Comparison of ENCODE assay signal across 8 cellular contexts in genomic region chr2:238288650-238289573, GRCh38. TPM values are rescaled to one million over a fixed set of nuclear protein-coding genes. Genes with fewer than 3 reads are reported as not detected.
DNase-seq lines count a peak whose midpoint lies in the region; ATAC-seq lines count a peak whose summit lies in the region.

No MANE protein-coding gene starts in this region.

- peak overlapping the region; percentile 75 for H3K4me3 ChIP-seq in GM23248

- H3K9me3 Mint-ChIP-seq in activated T-helper 17 cell treated with anti-CD3 and anti-CD28 coated beads, Interleukin-2, amount 50 U/mL, for 72 hours, result no peaks in the 10 kb centered on the region
- H3K9me3 Mint-ChIP-seq in natural killer cell treated with Interleukin-12 subunit alpha and Interleukin-12 subunit beta and Interleukin-15 and Interleukin-18, amount 100 ng/mL, for 72 hours, result no peaks in the 10 kb centered on the region

- H3K36me3 ChIP-seq in GM23248 (ENCODE audit: low read depth), result no peaks in the 10 kb centered on the region

- ATAC-seq in activated T-helper 17 cell treated with anti-CD3 and anti-CD28 coated beads, Interleukin-2, amount 50 U/mL, for 72 hours (replicated peaks), result peak; percentile 86
- peak; percentile 93 to 95 for ATAC-seq in natural killer cell treated with Interleukin-12 subunit alpha and Interleukin-12 subunit beta and Interleukin-15 and Interleukin-18, amount 100 ng/mL, for 72 hours
- ATAC-seq in stimulated activated naive CD8-positive, alpha-beta T cell treated with anti-CD3 and anti-CD28 coated beads, Interleukin-15, Interleukin-2, amounts not matched to agents 100 U/mL and 50 U/mL, for 24 hours, result peak; percentile 85

- DNase-seq in EH (ENCODE audit: low read depth) (peak; percentile 99), GM23248 (peak; percentile 98), Kasumi-1 (lab: John Stamatoyannopoulos, UW) (peak; percentile 75 to 88), RKO (ENCODE audit: low spot score) (peak; percentile 98), fibroblast of peridontal ligament (ENCODE audit: extremely low read depth) (peak; percentile 96)
- peak; percentile 99 for DNase-seq in natural killer cell treated with Interleukin-12 subunit alpha and Interleukin-12 subunit beta and Interleukin-15 and Interleukin-18, amount 100 ng/mL, for 72 hours (ENCODE audit: low spot score)
- peak; percentile 97 for DNase-seq in stimulated activated naive CD8-positive, alpha-beta T cell treated with anti-CD3 and anti-CD28 coated beads, Interleukin-15, Interleukin-2, amounts not matched to agents 100 U/mL and 50 U/mL, for 24 hours

- WGBS in GM23248 (ENCODE audit: low coverage in 1 of 2, low lambda C conversion rate in 2 of 2, missing lambda C conversion rate in 2 of 2), 2 experiments, result 0 to 1% methylated on average over 68 to 80 of the region's 108 CpGs

- peaks cover 23% of the 10 kb centered on the region for H3K4me1 ChIP-seq in GM23248 (ENCODE audit: insufficient read depth)

- H3K36me3 Mint-ChIP-seq in activated T-helper 17 cell treated with anti-CD3 and anti-CD28 coated beads, Interleukin-2, amount 50 U/mL, for 72 hours (ENCODE audit: low read depth), result peaks cover 16% of the 10 kb centered on the region
- H3K36me3 Mint-ChIP-seq in natural killer cell treated with Interleukin-12 subunit alpha and Interleukin-12 subunit beta and Interleukin-15 and Interleukin-18, amount 100 ng/mL, for 72 hours, result no peaks in the 10 kb centered on the region

- H2AFZ ChIP-seq in GM23248, result peak overlapping the region; percentile 72

- H4K20me1 ChIP-seq in GM23248 (ENCODE audit: insufficient read depth), result no peaks in the 10 kb centered on the region

- peak overlapping the region; percentile 94 for H3K9ac ChIP-seq in GM23248

- H3K4me1 Mint-ChIP-seq in activated T-helper 17 cell treated with anti-CD3 and anti-CD28 coated beads, Interleukin-2, amount 50 U/mL, for 72 hours, result peaks cover 17% of the 10 kb centered on the region
- peaks cover 31 to 33% of the 10 kb centered on the region in 2 donors for H3K4me1 Mint-ChIP-seq in natural killer cell treated with Interleukin-12 subunit alpha and Interleukin-12 subunit beta and Interleukin-15 and Interleukin-18, amount 100 ng/mL, for 72 hours (ENCODE audit: low read depth in 2 of 2)

- no peaks in the 10 kb centered on the region for H3K27me3 Mint-ChIP-seq in activated T-helper 17 cell treated with anti-CD3 and anti-CD28 coated beads, Interleukin-2, amount 50 U/mL, for 72 hours
- no peaks in the 10 kb centered on the region for H3K27me3 Mint-ChIP-seq in natural killer cell treated with Interleukin-12 subunit alpha and Interleukin-12 subunit beta and Interleukin-15 and Interleukin-18, amount 100 ng/mL, for 72 hours

- H3K4me3 Mint-ChIP-seq in activated T-helper 17 cell treated with anti-CD3 and anti-CD28 coated beads, Interleukin-2, amount 50 U/mL, for 72 hours, result peak overlapping the region; percentile 92
- H3K4me3 Mint-ChIP-seq in natural killer cell treated with Interleukin-12 subunit alpha and Interleukin-12 subunit beta and Interleukin-15 and Interleukin-18, amount 100 ng/mL, for 72 hours, result peak overlapping the region; percentile 93

- H3K4me2 ChIP-seq in GM23248 (ENCODE audit: unreplicated experiment), result peak overlapping the region; percentile 75

- peaks cover 19% of the 10 kb centered on the region for H3K79me2 ChIP-seq in GM23248 (ENCODE audit: insufficient read depth)

- no peaks in the 10 kb centered on the region for H3K27me3 ChIP-seq in GM23248 (replicated peaks; ENCODE audit: insufficient read depth)

- H3F3A ChIP-seq in GM23248 (ENCODE audit: insufficient read depth), result peaks cover 22% of the 10 kb centered on the region

- in situ Hi-C loops in GM23248 (cut with MboI), result no loop called here

- H3K27ac ChIP-seq in GM23248, result peak overlapping the region; percentile 99

- H3K9me3 ChIP-seq in GM23248 (ENCODE audit: low read depth), result no peaks in the 10 kb centered on the region

- H3K27ac Mint-ChIP-seq in activated T-helper 17 cell treated with anti-CD3 and anti-CD28 coated beads, Interleukin-2, amount 50 U/mL, for 72 hours, result peak overlapping the region; percentile 91
- H3K27ac Mint-ChIP-seq in natural killer cell treated with Interleukin-12 subunit alpha and Interleukin-12 subunit beta and Interleukin-15 and Interleukin-18, amount 100 ng/mL, for 72 hours, result peak overlapping the region; percentile 92 to 93

- H3K9me2 ChIP-seq in GM23248 (ENCODE audit: insufficient read depth), result no peaks in the 10 kb centered on the region

RNA-seq across cellular contexts. Expression of gene PER2, which starts 0.5 kb away (rescaled TPM):
- total RNA-seq in GM23248 (2014; rRNA removed; shearing (Covaris generic)), result 2.8 and 6.2 TPM in 2 replicates
- polyA plus RNA-seq in GM23248 (2016; fragmentation: Nextera tagmentation; extraction: Ambion mirVana), result 1.6 and 2.3 TPM in 2 replicates
- total RNA-seq in activated T-helper 17 cell treated with anti-CD3 and anti-CD28 coated beads, Interleukin-2, amount 50 U/mL, for 72 hours, result 10 to 100 TPM in 1 of 2 donors, 1 to 10 TPM in 1; 6.2 to 23.7 TPM
- total RNA-seq in natural killer cell treated with Interleukin-12 subunit alpha and Interleukin-12 subunit beta and Interleukin-15 and Interleukin-18, amount 100 ng/mL, for 72 hours, result 10 to 100 TPM; 13.8 to 18.4 TPM

RNA-seq across cellular contexts. Expression of gene TRAF3IP1, which starts 31.4 kb away (rescaled TPM):
- total RNA-seq in GM23248 (2014; rRNA removed; shearing (Covaris generic)), result 7.2 and 9.5 TPM in 2 replicates
- 10.6 and 11.0 TPM in 2 replicates for polyA plus RNA-seq in GM23248 (2016; fragmentation: Nextera tagmentation; extraction: Ambion mirVana)
- 1 to 10 TPM; 3.4 to 7.2 TPM for total RNA-seq in activated T-helper 17 cell treated with anti-CD3 and anti-CD28 coated beads, Interleukin-2, amount 50 U/mL, for 72 hours
- 10 to 100 TPM in 1 of 2 donors, 1 to 10 TPM in 1; 7.9 to 10.6 TPM for total RNA-seq in natural killer cell treated with Interleukin-12 subunit alpha and Interleukin-12 subunit beta and Interleukin-15 and Interleukin-18, amount 100 ng/mL, for 72 hours

RNA-seq across cellular contexts. Expression of gene HES6, which starts 49.1 kb away (rescaled TPM):
- 0.86 and 0.89 TPM in 2 replicates for total RNA-seq in GM23248 (2014; rRNA removed; shearing (Covaris generic))
- 0.76 and 1.3 TPM in 2 replicates for polyA plus RNA-seq in GM23248 (2016; fragmentation: Nextera tagmentation; extraction: Ambion mirVana)
- 1 to 10 TPM; 1.3 to 4.8 TPM for total RNA-seq in activated T-helper 17 cell treated with anti-CD3 and anti-CD28 coated beads, Interleukin-2, amount 50 U/mL, for 72 hours
- total RNA-seq in natural killer cell treated with Interleukin-12 subunit alpha and Interleukin-12 subunit beta and Interleukin-15 and Interleukin-18, amount 100 ng/mL, for 72 hours, result 10 to 100 TPM in 1 of 2 donors, 1 to 10 TPM in 1; 5.7 to 11.3 TPM

Comparison
In these comparisons a context has a peak if more than half of its experiments do, and no peak if none do; other contexts are left out.
1. Peak in every context shown above with its lines: DNase-seq, ATAC-seq, H3K4me3 ChIP-seq and H3K27ac ChIP-seq.